9 cellular contexts compared by ENCODE assay signal in the genomic region with DNA sequence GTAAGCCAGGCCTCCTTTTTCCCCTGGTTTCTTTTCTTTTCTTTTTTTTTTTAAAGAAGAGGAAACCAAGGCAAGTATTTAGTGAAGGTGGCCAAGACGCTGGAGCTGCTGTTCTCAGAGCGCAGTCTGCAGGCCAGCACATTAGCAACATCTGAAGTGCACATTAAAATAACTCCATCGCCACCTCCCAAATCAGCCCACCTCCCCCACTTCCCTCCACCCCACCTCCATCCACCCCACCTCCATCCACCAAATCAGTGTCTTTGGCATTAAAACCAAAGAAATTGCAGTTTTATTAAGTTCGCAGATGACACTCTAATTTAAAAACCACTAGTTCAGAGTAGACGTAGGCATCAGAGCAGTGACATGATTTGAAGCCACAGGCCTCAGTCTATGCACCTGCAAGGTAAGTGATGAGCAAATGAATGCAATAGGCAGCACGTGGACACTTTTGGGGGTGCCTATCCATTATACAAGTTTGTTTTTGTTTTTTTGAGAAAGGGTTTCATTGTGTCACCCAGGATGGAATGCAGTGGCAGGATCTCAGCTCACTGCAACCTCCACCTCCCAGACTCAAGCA.
DNase-seq lines count a peak whose midpoint lies in the region; ATAC-seq, FAIRE-seq and TF ChIP-seq lines count a peak whose summit lies in the region.
"Had no signal": no experiment of that assay in that cellular context is flagged by ENCODE, and none has a peak within 500 bp of the region (broad histone marks: within the 10 kb centered on the region; RNA-seq: fewer than 3 reads in every experiment).

No MANE protein-coding gene starts in this region.

- H3K9ac ChIP-seq in OCI-LY1 (ENCODE audit: low read length) (peak overlapping the region; percentile 27; the same call in 1 of the 2 replicates), neural progenitor cell (no peak overlapping the region)

- H3K27me3 ChIP-seq in OCI-LY1 (ENCODE audit: insufficient read depth, low read length) (peaks cover 4% of the 10 kb centered on the region; the same call in 1 of the 2 replicates), neural progenitor cell (no peaks in the 10 kb centered on the region)

- H4K20me1 ChIP-seq in OCI-LY1 (ENCODE audit: insufficient read depth, low read length) = no peaks in the 10 kb centered on the region
- H4K20me1 ChIP-seq in neural progenitor cell (ENCODE audit: low read depth) = no peaks in the 10 kb centered on the region

- no peak overlapping the region for H3K27ac Mint-ChIP-seq in neural progenitor cell
- H3K27ac Mint-ChIP-seq: nephron had no signal

- H3K4me3 ChIP-seq in OCI-LY1 (ENCODE audit: low read depth, low read length, poor library complexity, severe bottlenecking) (peak overlapping the region; percentile 18), skin epidermis (peak overlapping the region in 4 of 7 experiments; percentile 5 to 30 (median 17)), neural progenitor cell (no peak overlapping the region)

- TF ChIP-seq CTCF in OCI-LY1 (IDR thresholded peaks at IDR 0.05; ENCODE audit: low read length) (no peak), neural progenitor cell (IDR thresholded peaks at IDR 0.05) (no peak)

- H3F3A ChIP-seq in OCI-LY1 (ENCODE audit: insufficient read depth, low read length) = no peaks in the 10 kb centered on the region
- H3F3A ChIP-seq in neural progenitor cell (ENCODE audit: low read depth) = no peaks in the 10 kb centered on the region

- H3K27me3 Mint-ChIP-seq in neural progenitor cell (ENCODE audit: insufficient read depth, low read depth) = peaks cover 6% of the 10 kb centered on the region

- peak; percentile 72 for FAIRE-seq in GM12891 (lab: Jason Lieb, UNC)

- no peaks in the 10 kb centered on the region for H3K79me2 ChIP-seq in OCI-LY1 (ENCODE audit: insufficient read depth, low read length)
- no peaks in the 10 kb centered on the region for H3K79me2 ChIP-seq in neural progenitor cell (ENCODE audit: low read depth)

- peaks cover 3% of the 10 kb centered on the region for H3K4me1 Mint-ChIP-seq in neural progenitor cell
- H3K4me1 Mint-ChIP-seq: nephron had no signal

- H3K27ac ChIP-seq in OCI-LY1 (ENCODE audit: low read depth, low read length, poor library complexity, severe bottlenecking) (peak overlapping the region; percentile 76), epithelial cell of prostate (peak overlapping the region; percentile 59), skin epidermis (peak overlapping the region in 18 of 21 experiments; percentile 17 to 89 (median 60)), neural progenitor cell (no peak overlapping the region)

- H3K9me2 ChIP-seq in OCI-LY1 (ENCODE audit: low read depth, low read length) = no peaks in the 10 kb centered on the region

- ATAC-seq in HG03460 (IDR thresholded peaks at IDR 0.05; ENCODE audit: unreplicated experiment) = no peak
- ATAC-seq in left lobe of liver = no peak

- DNase-seq in GM12891 (ENCODE audit: insufficient read length, low spot score) = no peak
- no peak for DNase-seq in epithelial cell of prostate (ENCODE audit: low read depth, low spot score)
- DNase-seq in neural progenitor cell (ENCODE audit: low spot score) = no peak
- DNase-seq in left lobe of liver (ENCODE audit: low spot score) = no peak
- DNase-seq: NCI-H2081 had no signal

- H3K4me1 ChIP-seq in OCI-LY1 (ENCODE audit: insufficient read depth, low read length, severe bottlenecking) (peaks cover 43% of the 10 kb centered on the region), neural progenitor cell (no peaks in the 10 kb centered on the region)

- no peaks in the 10 kb centered on the region for H3K9me3 Mint-ChIP-seq in neural progenitor cell
- H3K9me3 Mint-ChIP-seq: nephron had no signal

- peak overlapping the region; percentile 46 for H3K4me2 ChIP-seq in OCI-LY1 (ENCODE audit: low read length)
- no peak overlapping the region for H3K4me2 ChIP-seq in neural progenitor cell

- no peaks in the 10 kb centered on the region for H3K36me3 ChIP-seq in OCI-LY1 (ENCODE audit: insufficient read depth, low read length)
- no peaks in the 10 kb centered on the region for H3K36me3 ChIP-seq in neural progenitor cell

- H3K4me3 Mint-ChIP-seq in neural progenitor cell = no peak overlapping the region
- H3K4me3 Mint-ChIP-seq: nephron had no signal

- H3K9me3 ChIP-seq in OCI-LY1 (ENCODE audit: low read length) = no peaks in the 10 kb centered on the region
- no peaks in the 10 kb centered on the region for H3K9me3 ChIP-seq in neural progenitor cell (ENCODE audit: low read depth)

- no peak for TF ChIP-seq POLR2A in GM12891 (IDR thresholded peaks at IDR 0.05; ENCODE audit: low read depth, low read length)

- no peaks in the 10 kb centered on the region for H3K36me3 Mint-ChIP-seq in neural progenitor cell

- H2AFZ ChIP-seq in OCI-LY1 (ENCODE audit: low read length) (no peak overlapping the region), neural progenitor cell (replicated peaks) (no peak overlapping the region)

TF ChIP-seq in GM12891, 5 proteins besides CTCF, POLR2A, EP300 and RAD21:
- no peak for TF ChIP-seq SPI1 (IDR thresholded peaks at IDR 0.05; ENCODE audit: low read depth, low read length)
- no peak for TF ChIP-seq TAF1 (IDR thresholded peaks at IDR 0.05; ENCODE audit: low read depth, low read length)
- TF ChIP-seq PAX5 (IDR thresholded peaks at IDR 0.05; ENCODE audit: insufficient read depth, low read length, severe bottlenecking) = no peak
- no peak for TF ChIP-seq POLR2AphosphoS5 (IDR thresholded peaks at IDR 0.05; ENCODE audit: low read depth, low read length)
- no peak for TF ChIP-seq POU2F2 (IDR thresholded peaks at IDR 0.05; ENCODE audit: low read depth, low read length)
TF ChIP-seq in GM12891: peak in this region for 0.
